ENCODE assay signal across 24 cellular contexts in genomic region chr18:45009766-45010165, GRCh38.
DNase-seq lines count a peak whose midpoint lies in the region; ATAC-seq and TF ChIP-seq lines count a peak whose summit lies in the region.
"Had no signal": no experiment of that assay in that cellular context is flagged by ENCODE, and none has a peak within 500 bp of the region (broad histone marks: within the 10 kb centered on the region; RNA-seq: fewer than 3 reads in every experiment).

No MANE protein-coding gene starts in this region.

- no peak overlapping the region for H3K4me3 ChIP-seq in Loucy (ENCODE audit: low read length, poor library complexity, severe bottlenecking)
- H3K4me3 ChIP-seq in mucosa of descending colon: no peak overlapping the region
- H3K4me3 ChIP-seq: ascending aorta, coronary artery, left lung, smooth muscle cell, upper lobe of right lung had no signal

- ATAC-seq in stimulated activated effector memory CD8-positive, alpha-beta T cell treated with anti-CD3 and anti-CD28 coated beads, Interleukin-12 subunit alpha, Interleukin-12 subunit beta, amount 100 ng/mL, for 72 hours: peak; percentile 39
- ATAC-seq in HG02840 (IDR thresholded peaks at IDR 0.05; ENCODE audit: low FRiP score, unreplicated experiment) (no peak), GM18907 (IDR thresholded peaks at IDR 0.05; ENCODE audit: unreplicated experiment) (no peak), mucosa of descending colon (no peak)
- ATAC-seq: left lung, upper lobe of right lung had no signal

- H3K4me1 ChIP-seq in Loucy (ENCODE audit: insufficient read depth, low read length, poor library complexity, severe bottlenecking) (peaks cover 60% of the 10 kb centered on the region), mucosa of descending colon (ENCODE audit: low read depth) (no peaks in the 10 kb centered on the region)

- DNase-seq in NCI-H345 (lab: John Stamatoyannopoulos, UW): peak; percentile 6
- no peak for DNase-seq in NCI-H345 treated with DMSO at 0.1 percent for 48 hours (lab: John Stamatoyannopoulos, UW; ENCODE audit: unreplicated experiment)
- DNase-seq in fibroblast of peridontal ligament (ENCODE audit: extremely low read depth): peak; percentile 68
- no peak for DNase-seq in stimulated activated effector memory CD8-positive, alpha-beta T cell treated with anti-CD3 and anti-CD28 coated beads, Interleukin-12 subunit alpha, Interleukin-12 subunit beta, amount 100 ng/mL, for 72 hours (ENCODE audit: low spot score in 2 of 2)
- DNase-seq in mucosa of descending colon: no peak
- DNase-seq: activated B cell treated with CpG ODN at 0.5 μM for 24 hours; activated CD4-positive, alpha-beta memory T cell treated with anti-CD3 and anti-CD28 coated beads for 36 hours; activated naive CD4-positive, alpha-beta T cell treated with Interleukin-2 at 50 U/mL for 16 hours; activated T-cell treated with anti-CD3 and anti-CD28 coated beads, Interleukin-2, amount 50 U/mL, for 1 hour; AML-193; EL; midbrain; RPMI8226; SK-N-SH; stimulated activated CD4-positive, alpha-beta T cell treated with anti-CD3 and anti-CD28 coated beads, Interleukin-2, amount 100 ng/mL, for 48 hours; upper lobe of right lung had no signal

- no peaks in the 10 kb centered on the region for H4K20me1 ChIP-seq in Loucy (ENCODE audit: insufficient read depth, low read length, poor library complexity, severe bottlenecking)

- H3K4me2 ChIP-seq in Loucy (ENCODE audit: low read depth, low read length, poor library complexity, severe bottlenecking): peak overlapping the region; percentile 59
- H3K4me2 ChIP-seq: KMS-11, SK-N-SH, smooth muscle cell had no signal

- no peak overlapping the region for H2AFZ ChIP-seq in Loucy (ENCODE audit: low read length)

- peaks cover 28% of the 10 kb centered on the region for H3K4me1 Mint-ChIP-seq in stimulated activated effector memory CD8-positive, alpha-beta T cell treated with anti-CD3 and anti-CD28 coated beads, Interleukin-12 subunit alpha, Interleukin-12 subunit beta, amount 100 ng/mL, for 72 hours

- H3K27ac Mint-ChIP-seq in stimulated activated effector memory CD8-positive, alpha-beta T cell treated with anti-CD3 and anti-CD28 coated beads, Interleukin-12 subunit alpha, Interleukin-12 subunit beta, amount 100 ng/mL, for 72 hours: no peak overlapping the region
- H3K27ac Mint-ChIP-seq: activated B cell treated with CpG ODN at 0.5 μM for 24 hours; activated CD4-positive, alpha-beta memory T cell treated with anti-CD3 and anti-CD28 coated beads for 36 hours had no signal

- no peaks in the 10 kb centered on the region for H3K27me3 ChIP-seq in Loucy (ENCODE audit: insufficient read depth, low read length, poor library complexity, severe bottlenecking)
- H3K27me3 ChIP-seq: ascending aorta, left lung, upper lobe of right lung had no signal

- H3K9ac ChIP-seq in Loucy (ENCODE audit: low read depth, low read length, poor library complexity, severe bottlenecking): peak overlapping the region; percentile 57
- H3K9ac ChIP-seq: KMS-11, SK-N-SH had no signal

- H3F3A ChIP-seq in Loucy (ENCODE audit: low read depth): no peaks in the 10 kb centered on the region

- H3K36me3 ChIP-seq in Loucy (ENCODE audit: insufficient read depth, low read length): no peaks in the 10 kb centered on the region
- no peaks in the 10 kb centered on the region for H3K36me3 ChIP-seq in mucosa of descending colon (ENCODE audit: low read depth)
- H3K36me3 ChIP-seq: ascending aorta, left lung, upper lobe of right lung had no signal

- H3K9me3 ChIP-seq in Loucy (ENCODE audit: insufficient read depth, low read depth, low read length): no peaks in the 10 kb centered on the region
- no peaks in the 10 kb centered on the region for H3K9me3 ChIP-seq in mucosa of descending colon
- H3K9me3 ChIP-seq: ascending aorta, left lung, SK-N-SH, upper lobe of right lung had no signal

- no peaks in the 10 kb centered on the region; the same call in 1 of the 2 replicates for H3K79me2 ChIP-seq in Loucy (ENCODE audit: insufficient read depth, low read length)

- H3K36me3 Mint-ChIP-seq in stimulated activated effector memory CD8-positive, alpha-beta T cell treated with anti-CD3 and anti-CD28 coated beads, Interleukin-12 subunit alpha, Interleukin-12 subunit beta, amount 100 ng/mL, for 72 hours: no peaks in the 10 kb centered on the region
- H3K36me3 Mint-ChIP-seq: activated CD4-positive, alpha-beta memory T cell treated with anti-CD3 and anti-CD28 coated beads for 36 hours had no signal

- intact Hi-C loops in mucosa of descending colon (cut with DNase I, micrococcal nuclease): no loop called here

- TF ChIP-seq CTCF in Loucy (conservative IDR thresholded peaks at IDR 0.05; ENCODE audit: low read length): no peak
- no peak for TF ChIP-seq CTCF in mucosa of descending colon (IDR thresholded peaks at IDR 0.05)

- H3K9me2 ChIP-seq in Loucy (replicated peaks; ENCODE audit: low read depth, low read length): no peaks in the 10 kb centered on the region
- H3K9me2 ChIP-seq: SK-N-SH had no signal

- no peak overlapping the region for H3K4me3 Mint-ChIP-seq in stimulated activated effector memory CD8-positive, alpha-beta T cell treated with anti-CD3 and anti-CD28 coated beads, Interleukin-12 subunit alpha, Interleukin-12 subunit beta, amount 100 ng/mL, for 72 hours
- H3K4me3 Mint-ChIP-seq: activated B cell treated with CpG ODN at 0.5 μM for 24 hours; activated CD4-positive, alpha-beta memory T cell treated with anti-CD3 and anti-CD28 coated beads for 36 hours had no signal

- H3K9me3 Mint-ChIP-seq in stimulated activated effector memory CD8-positive, alpha-beta T cell treated with anti-CD3 and anti-CD28 coated beads, Interleukin-12 subunit alpha, Interleukin-12 subunit beta, amount 100 ng/mL, for 72 hours: no peaks in the 10 kb centered on the region
- H3K9me3 Mint-ChIP-seq: activated B cell treated with CpG ODN at 0.5 μM for 24 hours; activated CD4-positive, alpha-beta memory T cell treated with anti-CD3 and anti-CD28 coated beads for 36 hours had no signal

Comparison
In these comparisons a context has a peak if more than half of its experiments do, and no peak if none do; other contexts are left out.
1. DNase-seq: peak in NCI-H345 (single experiment) and fibroblast of peridontal ligament (single experiment); none in NCI-H345 treated with DMSO at 0.1 percent for 48 hours (single experiment), stimulated activated effector memory CD8-positive, alpha-beta T cell treated with anti-CD3 and anti-CD28 coated beads, Interleukin-12 subunit alpha, Interleukin-12 subunit beta, amount 100 ng/mL, for 72 hours (0 of 2) and mucosa of descending colon (0 of 3).